In the genomic region with DNA sequence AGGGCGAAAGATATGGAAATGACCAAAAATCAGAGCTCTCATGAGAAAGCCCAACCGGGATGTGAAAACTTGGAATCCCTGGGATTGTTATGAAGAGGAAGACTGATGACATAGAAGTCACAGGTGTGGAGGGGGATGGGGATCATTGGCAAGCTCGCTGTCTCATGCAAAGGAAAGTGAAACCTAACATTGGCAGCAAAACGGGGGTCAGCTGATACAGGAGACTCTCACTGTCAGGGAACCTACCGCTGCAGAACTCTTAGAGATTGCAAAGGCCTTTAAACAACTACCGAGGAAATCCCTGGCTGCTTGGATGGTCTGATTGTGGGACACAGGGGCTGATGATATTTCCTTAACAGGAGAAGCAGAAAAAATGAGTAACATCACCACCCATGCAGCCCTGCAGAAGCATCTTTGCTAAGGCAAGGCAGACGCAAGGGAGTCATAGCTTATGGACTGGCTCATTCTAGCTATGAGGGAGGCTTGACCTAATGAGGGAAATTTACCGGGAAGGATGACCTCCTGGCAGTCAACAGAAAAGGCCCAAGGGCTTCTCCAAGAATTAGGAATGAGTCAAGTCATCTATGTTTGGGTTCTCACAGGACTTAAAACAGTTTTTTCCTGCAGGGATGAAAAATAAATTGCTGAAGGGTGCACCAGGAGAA, we compare ENCODE assay signal across 14 cellular contexts. TPM values are rescaled to one million over a fixed set of nuclear protein-coding genes. Genes with fewer than 3 reads are reported as not detected.
DNase-seq lines count a peak whose midpoint lies in the region; ATAC-seq lines count a peak whose summit lies in the region.
"Had no signal": no experiment of that assay in that cellular context is flagged by ENCODE, and none has a peak within 500 bp of the region (broad histone marks: within the 10 kb centered on the region; RNA-seq: fewer than 3 reads in every experiment).

No MANE protein-coding gene starts in this region.

- peak overlapping the region; percentile 33 for H3K27ac Mint-ChIP-seq in activated CD4-positive, alpha-beta memory T cell treated with anti-CD3 and anti-CD28 coated beads for 36 hours
- H3K27ac Mint-ChIP-seq: IgD-negative memory B cell had no signal

- H3K36me3 ChIP-seq in KOPT-K1 (ENCODE audit: insufficient read depth, low read length): no peaks in the 10 kb centered on the region
- H3K36me3 ChIP-seq: thoracic aorta had no signal

- H3K4me1 Mint-ChIP-seq in activated CD4-positive, alpha-beta memory T cell treated with anti-CD3 and anti-CD28 coated beads for 36 hours (ENCODE audit: low read depth): peaks cover 12% of the 10 kb centered on the region

- no peaks in the 10 kb centered on the region for H3K9me3 Mint-ChIP-seq in activated CD4-positive, alpha-beta memory T cell treated with anti-CD3 and anti-CD28 coated beads for 36 hours

- DNase-seq in EL (peak; percentile 50), myocyte (ENCODE audit: low read depth) (peak; percentile 20), NCI-H2107 treated with DMSO at 0.1 percent for 48 hours (lab: John Stamatoyannopoulos, UW; ENCODE audit: unreplicated experiment) (no peak), GF-D8 (lab: John Stamatoyannopoulos, UW) (no peak)
- peak; percentile 37 for DNase-seq in activated CD4-positive, alpha-beta memory T cell treated with anti-CD3 and anti-CD28 coated beads for 36 hours
- DNase-seq in central memory CD4-positive, alpha-beta T cell: no peak
- DNase-seq: caudate nucleus had no signal

- peak overlapping the region; percentile 38 for H3K4me3 Mint-ChIP-seq in activated CD4-positive, alpha-beta memory T cell treated with anti-CD3 and anti-CD28 coated beads for 36 hours

- H3K36me3 Mint-ChIP-seq in activated CD4-positive, alpha-beta memory T cell treated with anti-CD3 and anti-CD28 coated beads for 36 hours: no peaks in the 10 kb centered on the region
- H3K36me3 Mint-ChIP-seq: IgD-negative memory B cell had no signal

- H3K9me3 ChIP-seq in KOPT-K1 (ENCODE audit: insufficient read depth, low read length, poor library complexity, severe bottlenecking): no peaks in the 10 kb centered on the region
- H3K9me3 ChIP-seq: thoracic aorta had no signal

- H3K27ac ChIP-seq in KOPT-K1 (ENCODE audit: low read depth, low read length, poor library complexity, severe bottlenecking): peak overlapping the region; percentile 36
- H3K27ac ChIP-seq: thoracic aorta had no signal

- no peak for ATAC-seq in HG03280 (IDR thresholded peaks at IDR 0.05; ENCODE audit: unreplicated experiment)

- POLR2A ChIA-PET in activated CD4-positive, alpha-beta memory T cell treated with anti-CD3 and anti-CD28 coated beads for 36 hours (lab: Charles Lee): no interaction called here

- intact Hi-C loops in activated CD4-positive, alpha-beta memory T cell treated with anti-CD3 and anti-CD28 coated beads for 36 hours (cut with micrococcal nuclease): no loop called here

- peaks cover 2% of the 10 kb centered on the region for H3K27me3 Mint-ChIP-seq in activated CD4-positive, alpha-beta memory T cell treated with anti-CD3 and anti-CD28 coated beads for 36 hours

- CTCF ChIA-PET in activated CD4-positive, alpha-beta memory T cell treated with anti-CD3 and anti-CD28 coated beads for 36 hours (lab: Charles Lee): no interaction called here

RNA-seq across cellular contexts. Expression of a gene that starts 7.0 kb away (rescaled TPM):
- total RNA-seq in activated CD4-positive, alpha-beta memory T cell treated with anti-CD3 and anti-CD28 coated beads for 36 hours: not detected
- not detected in 2 replicates for total RNA-seq in myocyte
- not detected for polyA plus RNA-seq in myocyte (2012)
- total RNA-seq: kidney epithelial cell, NCI-H460, osteocyte, thoracic aorta had no signal
- polyA plus RNA-seq: IgD-negative memory B cell had no signal

RNA-seq across cellular contexts. Expression of a gene that starts 19.7 kb away (rescaled TPM):
- not detected for total RNA-seq in activated CD4-positive, alpha-beta memory T cell treated with anti-CD3 and anti-CD28 coated beads for 36 hours
- total RNA-seq in myocyte: not detected in 2 replicates
- polyA plus RNA-seq in myocyte (2012): not detected
- total RNA-seq: kidney epithelial cell, NCI-H460, osteocyte, thoracic aorta had no signal
- polyA plus RNA-seq: IgD-negative memory B cell had no signal

RNA-seq across cellular contexts. Expression of a gene that starts 49.8 kb away (rescaled TPM):
- not detected for total RNA-seq in activated CD4-positive, alpha-beta memory T cell treated with anti-CD3 and anti-CD28 coated beads for 36 hours
- not detected in 2 replicates for total RNA-seq in myocyte
- polyA plus RNA-seq in myocyte (2012): not detected
- total RNA-seq: kidney epithelial cell, osteocyte had no signal
- polyA plus RNA-seq: IgD-negative memory B cell had no signal

RNA-seq across cellular contexts. Expression of a gene that starts 58.6 kb away (rescaled TPM):
- total RNA-seq in activated CD4-positive, alpha-beta memory T cell treated with anti-CD3 and anti-CD28 coated beads for 36 hours: not detected
- total RNA-seq in myocyte: not detected in 2 replicates
- not detected for polyA plus RNA-seq in myocyte (2012)
- total RNA-seq: NCI-H460, osteocyte, thoracic aorta had no signal

Comparison
In these comparisons a context has a peak if more than half of its experiments do, and no peak if none do; other contexts are left out.
1. DNase-seq: peak in EL (single experiment), activated CD4-positive, alpha-beta memory T cell treated with anti-CD3 and anti-CD28 coated beads for 36 hours (single experiment) and myocyte (single experiment); none in NCI-H2107 treated with DMSO at 0.1 percent for 48 hours (single experiment), GF-D8 (single experiment) and central memory CD4-positive, alpha-beta T cell (single experiment).